ENCODE assay signal across 8 cellular contexts in genomic region chr11:118565062-118565461, GRCh38. TPM values are rescaled to one million over a fixed set of nuclear protein-coding genes. Genes with fewer than 3 reads are reported as not detected.
A peak's percentile ranks its signal among the peaks of the same experiment; 100 is the strongest.
DNase-seq lines count a peak whose midpoint lies in the region; ATAC-seq and TF ChIP-seq lines count a peak whose summit lies in the region.
"Had no signal": no experiment of that assay in that cellular context is flagged by ENCODE, and none has a peak within 500 bp of the region (broad histone marks: within the 10 kb centered on the region; RNA-seq: fewer than 3 reads in every experiment).

No MANE protein-coding gene starts in this region.

- TF ChIP-seq CTCF in HEK293 (tag by site-specific recombination; IDR thresholded peaks at IDR 0.05), result no peak

- ATAC-seq in right cardiac atrium, result peak; percentile 56 to 68
- no peak for ATAC-seq in stimulated activated naive B cell treated with anti-CD40 and anti-IgM and Interleukin-4, amounts not matched to agents 10 μg/mL and 1 μg/mL and 100 μg/mL, for 72 hours (replicated peaks)

- H3K4me1 ChIP-seq in HEK293 (ENCODE audit: control insufficient read depth, insufficient read depth, low read length) (no peaks in the 10 kb centered on the region), right cardiac atrium (ENCODE audit: control insufficient read depth, insufficient read depth, low read length) (no peaks in the 10 kb centered on the region)

- H3K27me3 Mint-ChIP-seq in activated T-helper 2 cell treated with anti-CD3 and anti-CD28 coated beads, Interferon-gamma antibody, Interleukin-2, Interleukin-4, amounts not matched to agents 10 μg/mL and 5 μg/mL and 100 μg/mL, durations not matched to agents 14 hours and 24 hours and 36 hours (ENCODE audit: low read depth), result no peaks in the 10 kb centered on the region
- no peaks in the 10 kb centered on the region for H3K27me3 Mint-ChIP-seq in stimulated activated naive B cell treated with anti-CD40 and anti-IgM and Interleukin-4, amounts not matched to agents 10 μg/mL and 1 μg/mL and 100 μg/mL, for 72 hours

- peak overlapping the region; percentile 91 for H3K4me3 Mint-ChIP-seq in activated T-helper 2 cell treated with anti-CD3 and anti-CD28 coated beads, Interferon-gamma antibody, Interleukin-2, Interleukin-4, amounts not matched to agents 10 μg/mL and 5 μg/mL and 100 μg/mL, durations not matched to agents 14 hours and 24 hours and 36 hours (ENCODE audit: low read depth)
- peak overlapping the region; percentile 93 to 96 for H3K4me3 Mint-ChIP-seq in stimulated activated naive B cell treated with anti-CD40 and anti-IgM and Interleukin-4, amounts not matched to agents 10 μg/mL and 1 μg/mL and 100 μg/mL, for 72 hours

- H3K4me3 ChIP-seq in HEK293 (ENCODE audit: low read depth, low read length), result peak overlapping the region; percentile 20; the same call in 1 of the 2 replicates
- H3K4me3 ChIP-seq in right cardiac atrium (ENCODE audit: low read length), result peak overlapping the region; percentile 95

- peaks cover 13% of the 10 kb centered on the region for H3K4me1 Mint-ChIP-seq in activated T-helper 2 cell treated with anti-CD3 and anti-CD28 coated beads, Interferon-gamma antibody, Interleukin-2, Interleukin-4, amounts not matched to agents 10 μg/mL and 5 μg/mL and 100 μg/mL, durations not matched to agents 14 hours and 24 hours and 36 hours (ENCODE audit: low read depth)
- H3K4me1 Mint-ChIP-seq in stimulated activated naive B cell treated with anti-CD40 and anti-IgM and Interleukin-4, amounts not matched to agents 10 μg/mL and 1 μg/mL and 100 μg/mL, for 72 hours, result peaks cover 13 to 23% of the 10 kb centered on the region in 2 donors

- H3K27ac ChIP-seq in HEK293 (ENCODE audit: extremely low read depth, low read depth, low read length) (no peak overlapping the region), right cardiac atrium (ENCODE audit: low read length) (peak overlapping the region; percentile 73)

- intact Hi-C loops in activated T-helper 2 cell treated with anti-CD3 and anti-CD28 coated beads, Interferon-gamma antibody, Interleukin-2, Interleukin-4, amounts not matched to agents 10 μg/mL and 5 μg/mL and 100 μg/mL, durations not matched to agents 14 hours and 24 hours and 36 hours (cut with micrococcal nuclease), result no loop called here
- intact Hi-C loops in right cardiac atrium (cut with DNase I), result no loop called here

- DNase-seq in activated T-helper 2 cell treated with anti-CD3 and anti-CD28 coated beads, Interferon-gamma antibody, Interleukin-2, Interleukin-4, amounts not matched to agents 10 μg/mL and 5 μg/mL and 100 μg/mL, durations not matched to agents 14 hours and 24 hours and 36 hours (ENCODE audit: low spot score), result no peak
- peak; percentile 68 to 80 (median 77) for DNase-seq in right cardiac atrium
- DNase-seq in stimulated activated naive B cell treated with anti-CD40 and anti-IgM and Interleukin-4, amounts not matched to agents 10 μg/mL and 1 μg/mL and 100 μg/mL, for 72 hours, result no peak
- no peak for DNase-seq in NCI-H1930 (lab: John Stamatoyannopoulos, UW)
- DNase-seq in NCI-H146 (lab: John Stamatoyannopoulos, UW), result no peak
- DNase-seq in NCI-H1092 (lab: John Stamatoyannopoulos, UW), result no peak

- no peaks in the 10 kb centered on the region for H3K9me3 ChIP-seq in HEK293 (ENCODE audit: control insufficient read depth, insufficient read depth, low read depth, low read length)
- H3K9me3 ChIP-seq in right cardiac atrium (ENCODE audit: control insufficient read depth, low read length), result no peaks in the 10 kb centered on the region

- no peaks in the 10 kb centered on the region for H3K27me3 ChIP-seq in right cardiac atrium (ENCODE audit: control insufficient read depth, insufficient read depth)

- POLR2A ChIA-PET in HEK293 (lab: Yijun Ruan, JAX), result no interaction called here

- WGBS in right cardiac atrium, result 21% methylated on average over 5 of the region's 5 CpGs

- H3K36me3 ChIP-seq in HEK293 (ENCODE audit: control insufficient read depth in 2 of 2, insufficient read depth in 1 of 2, low read length in 2 of 2), result peaks cover 0 to 20% of the 10 kb centered on the region in 2 experiments; a peak in 1 of 3 replicates

- no peaks in the 10 kb centered on the region for H3K36me3 Mint-ChIP-seq in activated T-helper 2 cell treated with anti-CD3 and anti-CD28 coated beads, Interferon-gamma antibody, Interleukin-2, Interleukin-4, amounts not matched to agents 10 μg/mL and 5 μg/mL and 100 μg/mL, durations not matched to agents 14 hours and 24 hours and 36 hours (ENCODE audit: low read depth)
- H3K36me3 Mint-ChIP-seq in stimulated activated naive B cell treated with anti-CD40 and anti-IgM and Interleukin-4, amounts not matched to agents 10 μg/mL and 1 μg/mL and 100 μg/mL, for 72 hours, result peaks cover 8 to 18% of the 10 kb centered on the region in 2 donors

- H3K9me3 Mint-ChIP-seq in activated T-helper 2 cell treated with anti-CD3 and anti-CD28 coated beads, Interferon-gamma antibody, Interleukin-2, Interleukin-4, amounts not matched to agents 10 μg/mL and 5 μg/mL and 100 μg/mL, durations not matched to agents 14 hours and 24 hours and 36 hours, result no peaks in the 10 kb centered on the region
- no peaks in the 10 kb centered on the region for H3K9me3 Mint-ChIP-seq in stimulated activated naive B cell treated with anti-CD40 and anti-IgM and Interleukin-4, amounts not matched to agents 10 μg/mL and 1 μg/mL and 100 μg/mL, for 72 hours

- CTCF ChIA-PET in HEK293 (lab: Yijun Ruan, JAX), result interaction anchor here (1.1 kb wide), 1 partner anchor 31 kb away, joined by 3 read pairs; no protein-coding TSS in a partner anchor

- H3K27ac Mint-ChIP-seq in activated T-helper 2 cell treated with anti-CD3 and anti-CD28 coated beads, Interferon-gamma antibody, Interleukin-2, Interleukin-4, amounts not matched to agents 10 μg/mL and 5 μg/mL and 100 μg/mL, durations not matched to agents 14 hours and 24 hours and 36 hours, result peak overlapping the region; percentile 53
- H3K27ac Mint-ChIP-seq in stimulated activated naive B cell treated with anti-CD40 and anti-IgM and Interleukin-4, amounts not matched to agents 10 μg/mL and 1 μg/mL and 100 μg/mL, for 72 hours, result peak overlapping the region; percentile 81

TF ChIP-seq in HEK293, 187 proteins besides CTCF, POLR2A, EP300 and RAD21:
- TF ChIP-seq ZEB2 (tag by site-specific recombination; IDR thresholded peaks at IDR 0.05) (no peak), ZBTB17 (tag by site-specific recombination; IDR thresholded peaks at IDR 0.05) (peak; percentile 55; the same call in 1 of the 2 replicates), ZNF548 (tag by site-specific recombination; IDR thresholded peaks at IDR 0.05) (no peak), ZNF529 (tag by site-specific recombination; IDR thresholded peaks at IDR 0.05; ENCODE audit: insufficient replicate concordance) (no peak)

RNA-seq across cellular contexts. Expression of gene IFT46, which starts 0.7 kb away (rescaled TPM):
- 14.2 and 15.4 TPM in 2 replicates for total RNA-seq in activated T-helper 2 cell treated with anti-CD3 and anti-CD28 coated beads, Interferon-gamma antibody, Interleukin-2, Interleukin-4, amounts not matched to agents 10 μg/mL and 5 μg/mL and 100 μg/mL, durations not matched to agents 14 hours and 24 hours and 36 hours
- 10 to 100 TPM; 15.2 to 27.4 (median 20.1) TPM for total RNA-seq in right cardiac atrium
- polyA plus RNA-seq in right cardiac atrium, result 21.6 TPM

RNA-seq across cellular contexts. Expression of gene ARCN1, which starts 7.1 kb away (rescaled TPM):
- total RNA-seq in activated T-helper 2 cell treated with anti-CD3 and anti-CD28 coated beads, Interferon-gamma antibody, Interleukin-2, Interleukin-4, amounts not matched to agents 10 μg/mL and 5 μg/mL and 100 μg/mL, durations not matched to agents 14 hours and 24 hours and 36 hours, result 132 and 133 TPM in 2 replicates
- total RNA-seq in right cardiac atrium, result 100 to 1,000 TPM in 2 of 4 donors, 10 to 100 TPM in 2; 90.3 to 138 (median 101) TPM
- polyA plus RNA-seq in right cardiac atrium, result 69.1 TPM

RNA-seq across cellular contexts. Expression of gene TMEM25, which starts 34.1 kb away (rescaled TPM):
- 9.5 and 10.1 TPM in 2 replicates for total RNA-seq in activated T-helper 2 cell treated with anti-CD3 and anti-CD28 coated beads, Interferon-gamma antibody, Interleukin-2, Interleukin-4, amounts not matched to agents 10 μg/mL and 5 μg/mL and 100 μg/mL, durations not matched to agents 14 hours and 24 hours and 36 hours
- 10 to 100 TPM; 11.6 to 16.1 (median 14.7) TPM for total RNA-seq in right cardiac atrium
- polyA plus RNA-seq in right cardiac atrium, result 8.7 TPM
- total RNA-seq: SK-MEL-5 had no signal

RNA-seq across cellular contexts. Expression of gene TTC36, which starts 37.8 kb away (rescaled TPM):
- total RNA-seq in activated T-helper 2 cell treated with anti-CD3 and anti-CD28 coated beads, Interferon-gamma antibody, Interleukin-2, Interleukin-4, amounts not matched to agents 10 μg/mL and 5 μg/mL and 100 μg/mL, durations not matched to agents 14 hours and 24 hours and 36 hours, result 0.39 and 0.78 TPM in 2 replicates
- total RNA-seq in right cardiac atrium, result under 1 TPM in 3 of 4 donors, not detected in 1; 0.31 to 0.63 (median 0.56) TPM
- polyA plus RNA-seq in right cardiac atrium, result 0.61 TPM
- total RNA-seq: SK-MEL-5 had no signal

RNA-seq across cellular contexts. Expression of gene PHLDB1, which starts 42.4 kb away (rescaled TPM):
- 2.1 and 2.2 TPM in 2 replicates for total RNA-seq in activated T-helper 2 cell treated with anti-CD3 and anti-CD28 coated beads, Interferon-gamma antibody, Interleukin-2, Interleukin-4, amounts not matched to agents 10 μg/mL and 5 μg/mL and 100 μg/mL, durations not matched to agents 14 hours and 24 hours and 36 hours
- 100 to 1,000 TPM; 123 to 177 (median 136) TPM for total RNA-seq in right cardiac atrium
- polyA plus RNA-seq in right cardiac atrium, result 110 TPM

Comparison
In these comparisons a context has a peak if more than half of its experiments do, and no peak if none do; other contexts are left out.
1. DNase-seq: peak in right cardiac atrium (3 of 3); none in activated T-helper 2 cell treated with anti-CD3 and anti-CD28 coated beads, Interferon-gamma antibody, Interleukin-2, Interleukin-4, amounts not matched to agents 10 μg/mL and 5 μg/mL and 100 μg/mL, durations not matched to agents 14 hours and 24 hours and 36 hours (single experiment), stimulated activated naive B cell treated with anti-CD40 and anti-IgM and Interleukin-4, amounts not matched to agents 10 μg/mL and 1 μg/mL and 100 μg/mL, for 72 hours (single experiment), NCI-H1930 (0 of 2), NCI-H146 (single experiment) and NCI-H1092 (single experiment).
2. ATAC-seq: peak in right cardiac atrium (2 of 2); none in stimulated activated naive B cell treated with anti-CD40 and anti-IgM and Interleukin-4, amounts not matched to agents 10 μg/mL and 1 μg/mL and 100 μg/mL, for 72 hours (0 of 2).